In the genomic region with DNA sequence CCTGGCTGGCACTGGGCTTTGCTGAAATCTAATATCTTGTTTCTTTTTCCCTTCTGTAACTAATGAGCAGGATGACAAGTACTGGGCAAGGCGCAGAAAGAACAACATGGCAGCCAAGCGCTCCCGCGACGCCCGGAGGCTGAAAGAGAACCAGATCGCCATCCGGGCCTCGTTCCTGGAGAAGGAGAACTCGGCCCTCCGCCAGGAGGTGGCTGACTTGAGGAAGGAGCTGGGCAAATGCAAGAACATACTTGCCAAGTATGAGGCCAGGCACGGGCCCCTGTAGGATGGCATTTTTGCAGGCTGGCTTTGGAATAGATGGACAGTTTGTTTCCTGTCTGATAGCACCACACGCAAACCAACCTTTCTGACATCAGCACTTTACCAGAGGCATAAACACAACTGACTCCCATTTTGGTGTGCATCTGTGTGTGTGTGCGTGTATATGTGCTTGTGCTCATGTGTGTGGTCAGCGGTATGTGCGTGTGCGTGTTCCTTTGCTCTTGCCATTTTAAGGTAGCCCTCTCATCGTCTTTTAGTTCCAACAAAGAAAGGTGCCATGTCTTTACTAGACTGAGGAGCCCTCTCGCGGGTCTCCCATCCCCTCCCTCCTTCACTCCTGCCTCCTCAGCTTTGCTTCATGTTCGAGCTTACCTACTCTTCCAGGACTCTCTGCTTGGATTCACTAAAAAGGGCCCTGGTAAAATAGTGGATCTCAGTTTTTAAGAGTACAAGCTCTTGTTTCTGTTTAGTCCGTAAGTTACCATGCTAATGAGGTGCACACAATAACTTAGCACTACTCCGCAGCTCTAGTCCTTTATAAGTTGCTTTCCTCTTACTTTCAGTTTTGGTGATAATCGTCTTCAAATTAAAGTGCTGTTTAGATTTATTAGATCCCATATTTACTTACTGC, we compare ENCODE assay signal across 15 cellular contexts. TPM values are rescaled to one million over a fixed set of nuclear protein-coding genes. Genes with fewer than 3 reads are reported as not detected.
A peak's percentile ranks its signal among the peaks of the same experiment; 100 is the strongest.
DNase-seq lines count a peak whose midpoint lies in the region; ATAC-seq and TF ChIP-seq lines count a peak whose summit lies in the region.
"Had no signal": no experiment of that assay in that cellular context is flagged by ENCODE, and none has a peak within 500 bp of the region (broad histone marks: within the 10 kb centered on the region; RNA-seq: fewer than 3 reads in every experiment).

No MANE protein-coding gene starts in this region.

- TF ChIP-seq CTCF in vagina (IDR thresholded peaks at IDR 0.05) = no peak

- peak; percentile 34 for DNase-seq in NCI-H82 (lab: John Stamatoyannopoulos, UW)
- no peak for DNase-seq in NCI-H82 treated with DMSO at 0.1 percent for 48 hours (lab: John Stamatoyannopoulos, UW; ENCODE audit: unreplicated experiment)
- peak; percentile 48 for DNase-seq in epithelial cell of prostate (ENCODE audit: low read depth, low spot score)
- peak; percentile 49 for DNase-seq in medulla oblongata (ENCODE audit: extremely low spot score)
- DNase-seq in vagina (ENCODE audit: extremely low spot score in 2 of 2) = no peak
- no peak for DNase-seq in NCI-H1930 (lab: John Stamatoyannopoulos, UW)
- DNase-seq in T-helper 9 cell = no peak
- DNase-seq in stimulated activated naive CD8-positive, alpha-beta T cell treated with anti-CD3 and anti-CD28 coated beads, Interleukin-15, amount 100 ng/mL, for 72 hours = no peak
- DNase-seq: activated CD4-positive, alpha-beta memory T cell treated with anti-CD3 and anti-CD28 coated beads, Interleukin-2, amount 10 ng/mL, durations not matched to agents 7 days and 5 days; foreskin melanocyte; NCI-H2029 treated with DMSO at 0.1 percent for 48 hours; NCI-H774; tibial artery had no signal

- H3K36me3 ChIP-seq in vagina = peaks cover 0 to 5% of the 10 kb centered on the region in 2 donors

- H3K4me3 Mint-ChIP-seq in stimulated activated naive CD8-positive, alpha-beta T cell treated with anti-CD3 and anti-CD28 coated beads, Interleukin-15, amount 100 ng/mL, for 72 hours = no peak overlapping the region
- H3K4me3 Mint-ChIP-seq: activated CD4-positive, alpha-beta memory T cell treated with anti-CD3 and anti-CD28 coated beads, Interleukin-2, amount 10 ng/mL, durations not matched to agents 7 days and 5 days; dendritic cell treated with granulocyte-macrophage colony-stimulating factor and Interleukin-4, amounts not matched to agents 40 ng/mL and 50 ng/mL, for 4 days had no signal

- H3K27ac ChIP-seq in epithelial cell of prostate = peak overlapping the region; percentile 61
- peak overlapping the region; percentile 13 for H3K27ac ChIP-seq in vagina
- H3K27ac ChIP-seq: tibial artery had no signal

- no peak for TF ChIP-seq POLR2A in vagina (IDR thresholded peaks at IDR 0.05)

- H3K27ac Mint-ChIP-seq in stimulated activated naive CD8-positive, alpha-beta T cell treated with anti-CD3 and anti-CD28 coated beads, Interleukin-15, amount 100 ng/mL, for 72 hours = no peak overlapping the region
- H3K27ac Mint-ChIP-seq: activated CD4-positive, alpha-beta memory T cell treated with anti-CD3 and anti-CD28 coated beads, Interleukin-2, amount 10 ng/mL, durations not matched to agents 7 days and 5 days; dendritic cell treated with granulocyte-macrophage colony-stimulating factor and Interleukin-4, amounts not matched to agents 40 ng/mL and 50 ng/mL, for 4 days; progenitor cell of endocrine pancreas had no signal

- no peaks in the 10 kb centered on the region for H3K9me3 ChIP-seq in vagina
- H3K9me3 ChIP-seq: tibial artery had no signal

- intact Hi-C loops in vagina (cut with DNase I) = no loop called here

- no peaks in the 10 kb centered on the region for H3K4me1 Mint-ChIP-seq in stimulated activated naive CD8-positive, alpha-beta T cell treated with anti-CD3 and anti-CD28 coated beads, Interleukin-15, amount 100 ng/mL, for 72 hours

- ATAC-seq in stimulated activated naive CD8-positive, alpha-beta T cell treated with anti-CD3 and anti-CD28 coated beads, Interleukin-15, amount 100 ng/mL, for 72 hours = no peak

- H3K4me3 ChIP-seq in vagina = no peak overlapping the region
- H3K4me3 ChIP-seq: tibial artery had no signal

- peaks cover 7% of the 10 kb centered on the region for H3K27me3 Mint-ChIP-seq in stimulated activated naive CD8-positive, alpha-beta T cell treated with anti-CD3 and anti-CD28 coated beads, Interleukin-15, amount 100 ng/mL, for 72 hours
- H3K27me3 Mint-ChIP-seq: activated CD4-positive, alpha-beta memory T cell treated with anti-CD3 and anti-CD28 coated beads, Interleukin-2, amount 10 ng/mL, durations not matched to agents 7 days and 5 days; dendritic cell treated with granulocyte-macrophage colony-stimulating factor and Interleukin-4, amounts not matched to agents 40 ng/mL and 50 ng/mL, for 4 days had no signal

- no peaks in the 10 kb centered on the region for H3K9me3 Mint-ChIP-seq in stimulated activated naive CD8-positive, alpha-beta T cell treated with anti-CD3 and anti-CD28 coated beads, Interleukin-15, amount 100 ng/mL, for 72 hours
- H3K9me3 Mint-ChIP-seq: dendritic cell treated with granulocyte-macrophage colony-stimulating factor and Interleukin-4, amounts not matched to agents 40 ng/mL and 50 ng/mL, for 4 days had no signal

- peaks cover 26% of the 10 kb centered on the region for H3K4me1 ChIP-seq in vagina
- H3K4me1 ChIP-seq: tibial artery had no signal

- H3K27me3 ChIP-seq in vagina = no peaks in the 10 kb centered on the region
- H3K27me3 ChIP-seq: tibial artery had no signal

RNA-seq across cellular contexts. Expression of gene HLF, which starts 56.1 kb away (rescaled TPM):
- total RNA-seq in vagina = 14.7 TPM

Comparison
In these comparisons a context has a peak if more than half of its experiments do, and no peak if none do; other contexts are left out.
1. DNase-seq: peak in NCI-H82 (single experiment), epithelial cell of prostate (single experiment) and medulla oblongata (single experiment); none in NCI-H82 treated with DMSO at 0.1 percent for 48 hours (single experiment), vagina (0 of 2), NCI-H1930 (0 of 2), T-helper 9 cell (single experiment) and stimulated activated naive CD8-positive, alpha-beta T cell treated with anti-CD3 and anti-CD28 coated beads, Interleukin-15, amount 100 ng/mL, for 72 hours (0 of 2).